1 cellular context compared by ENCODE assay signal in genomic region chr1:240967070-240967724, GRCh38.
TF ChIP-seq lines count a peak whose summit lies in the region.

No MANE protein-coding gene starts in this region.

TF ChIP-seq in H1, 55 proteins besides CTCF, POLR2A, EP300 and RAD21 (continued from another document):
- TF ChIP-seq RNF2 (IDR thresholded peaks at IDR 0.05; ENCODE audit: borderline replicate concordance, low read depth, low read length, missing control alignments, poor library complexity, severe bottlenecking) (no peak), CTBP2 (IDR thresholded peaks at IDR 0.05; ENCODE audit: borderline replicate concordance, insufficient read depth, insufficient read length, low read length) (no peak), BACH1 (IDR thresholded peaks at IDR 0.05; ENCODE audit: low read length) (no peak), FOSL1 (IDR thresholded peaks at IDR 0.05; ENCODE audit: insufficient read depth, low read depth, low read length) (no peak), ZNF274 (IDR thresholded peaks at IDR 0.05; ENCODE audit: borderline replicate concordance, extremely low read depth, low read length) (no peak), RXRA (IDR thresholded peaks at IDR 0.05; ENCODE audit: insufficient read depth, low read depth, low read length) (no peak), SAP30 (IDR thresholded peaks at IDR 0.05; ENCODE audit: insufficient read depth, insufficient replicate concordance, low read length) (no peak), POU5F1 (IDR thresholded peaks at IDR 0.05; ENCODE audit: low read depth, low read length) (no peak)
- TF ChIP-seq, protein P1, sequence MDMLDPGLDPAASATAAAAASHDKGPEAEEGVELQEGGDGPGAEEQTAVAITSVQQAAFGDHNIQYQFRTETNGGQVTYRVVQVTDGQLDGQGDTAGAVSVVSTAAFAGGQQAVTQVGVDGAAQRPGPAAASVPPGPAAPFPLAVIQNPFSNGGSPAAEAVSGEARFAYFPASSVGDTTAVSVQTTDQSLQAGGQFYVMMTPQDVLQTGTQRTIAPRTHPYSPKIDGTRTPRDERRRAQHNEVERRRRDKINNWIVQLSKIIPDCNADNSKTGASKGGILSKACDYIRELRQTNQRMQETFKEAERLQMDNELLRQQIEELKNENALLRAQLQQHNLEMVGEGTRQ (IDR thresholded peaks at IDR 0.05; ENCODE audit: low read length), result no peak
- TF ChIP-seq, protein P2, sequence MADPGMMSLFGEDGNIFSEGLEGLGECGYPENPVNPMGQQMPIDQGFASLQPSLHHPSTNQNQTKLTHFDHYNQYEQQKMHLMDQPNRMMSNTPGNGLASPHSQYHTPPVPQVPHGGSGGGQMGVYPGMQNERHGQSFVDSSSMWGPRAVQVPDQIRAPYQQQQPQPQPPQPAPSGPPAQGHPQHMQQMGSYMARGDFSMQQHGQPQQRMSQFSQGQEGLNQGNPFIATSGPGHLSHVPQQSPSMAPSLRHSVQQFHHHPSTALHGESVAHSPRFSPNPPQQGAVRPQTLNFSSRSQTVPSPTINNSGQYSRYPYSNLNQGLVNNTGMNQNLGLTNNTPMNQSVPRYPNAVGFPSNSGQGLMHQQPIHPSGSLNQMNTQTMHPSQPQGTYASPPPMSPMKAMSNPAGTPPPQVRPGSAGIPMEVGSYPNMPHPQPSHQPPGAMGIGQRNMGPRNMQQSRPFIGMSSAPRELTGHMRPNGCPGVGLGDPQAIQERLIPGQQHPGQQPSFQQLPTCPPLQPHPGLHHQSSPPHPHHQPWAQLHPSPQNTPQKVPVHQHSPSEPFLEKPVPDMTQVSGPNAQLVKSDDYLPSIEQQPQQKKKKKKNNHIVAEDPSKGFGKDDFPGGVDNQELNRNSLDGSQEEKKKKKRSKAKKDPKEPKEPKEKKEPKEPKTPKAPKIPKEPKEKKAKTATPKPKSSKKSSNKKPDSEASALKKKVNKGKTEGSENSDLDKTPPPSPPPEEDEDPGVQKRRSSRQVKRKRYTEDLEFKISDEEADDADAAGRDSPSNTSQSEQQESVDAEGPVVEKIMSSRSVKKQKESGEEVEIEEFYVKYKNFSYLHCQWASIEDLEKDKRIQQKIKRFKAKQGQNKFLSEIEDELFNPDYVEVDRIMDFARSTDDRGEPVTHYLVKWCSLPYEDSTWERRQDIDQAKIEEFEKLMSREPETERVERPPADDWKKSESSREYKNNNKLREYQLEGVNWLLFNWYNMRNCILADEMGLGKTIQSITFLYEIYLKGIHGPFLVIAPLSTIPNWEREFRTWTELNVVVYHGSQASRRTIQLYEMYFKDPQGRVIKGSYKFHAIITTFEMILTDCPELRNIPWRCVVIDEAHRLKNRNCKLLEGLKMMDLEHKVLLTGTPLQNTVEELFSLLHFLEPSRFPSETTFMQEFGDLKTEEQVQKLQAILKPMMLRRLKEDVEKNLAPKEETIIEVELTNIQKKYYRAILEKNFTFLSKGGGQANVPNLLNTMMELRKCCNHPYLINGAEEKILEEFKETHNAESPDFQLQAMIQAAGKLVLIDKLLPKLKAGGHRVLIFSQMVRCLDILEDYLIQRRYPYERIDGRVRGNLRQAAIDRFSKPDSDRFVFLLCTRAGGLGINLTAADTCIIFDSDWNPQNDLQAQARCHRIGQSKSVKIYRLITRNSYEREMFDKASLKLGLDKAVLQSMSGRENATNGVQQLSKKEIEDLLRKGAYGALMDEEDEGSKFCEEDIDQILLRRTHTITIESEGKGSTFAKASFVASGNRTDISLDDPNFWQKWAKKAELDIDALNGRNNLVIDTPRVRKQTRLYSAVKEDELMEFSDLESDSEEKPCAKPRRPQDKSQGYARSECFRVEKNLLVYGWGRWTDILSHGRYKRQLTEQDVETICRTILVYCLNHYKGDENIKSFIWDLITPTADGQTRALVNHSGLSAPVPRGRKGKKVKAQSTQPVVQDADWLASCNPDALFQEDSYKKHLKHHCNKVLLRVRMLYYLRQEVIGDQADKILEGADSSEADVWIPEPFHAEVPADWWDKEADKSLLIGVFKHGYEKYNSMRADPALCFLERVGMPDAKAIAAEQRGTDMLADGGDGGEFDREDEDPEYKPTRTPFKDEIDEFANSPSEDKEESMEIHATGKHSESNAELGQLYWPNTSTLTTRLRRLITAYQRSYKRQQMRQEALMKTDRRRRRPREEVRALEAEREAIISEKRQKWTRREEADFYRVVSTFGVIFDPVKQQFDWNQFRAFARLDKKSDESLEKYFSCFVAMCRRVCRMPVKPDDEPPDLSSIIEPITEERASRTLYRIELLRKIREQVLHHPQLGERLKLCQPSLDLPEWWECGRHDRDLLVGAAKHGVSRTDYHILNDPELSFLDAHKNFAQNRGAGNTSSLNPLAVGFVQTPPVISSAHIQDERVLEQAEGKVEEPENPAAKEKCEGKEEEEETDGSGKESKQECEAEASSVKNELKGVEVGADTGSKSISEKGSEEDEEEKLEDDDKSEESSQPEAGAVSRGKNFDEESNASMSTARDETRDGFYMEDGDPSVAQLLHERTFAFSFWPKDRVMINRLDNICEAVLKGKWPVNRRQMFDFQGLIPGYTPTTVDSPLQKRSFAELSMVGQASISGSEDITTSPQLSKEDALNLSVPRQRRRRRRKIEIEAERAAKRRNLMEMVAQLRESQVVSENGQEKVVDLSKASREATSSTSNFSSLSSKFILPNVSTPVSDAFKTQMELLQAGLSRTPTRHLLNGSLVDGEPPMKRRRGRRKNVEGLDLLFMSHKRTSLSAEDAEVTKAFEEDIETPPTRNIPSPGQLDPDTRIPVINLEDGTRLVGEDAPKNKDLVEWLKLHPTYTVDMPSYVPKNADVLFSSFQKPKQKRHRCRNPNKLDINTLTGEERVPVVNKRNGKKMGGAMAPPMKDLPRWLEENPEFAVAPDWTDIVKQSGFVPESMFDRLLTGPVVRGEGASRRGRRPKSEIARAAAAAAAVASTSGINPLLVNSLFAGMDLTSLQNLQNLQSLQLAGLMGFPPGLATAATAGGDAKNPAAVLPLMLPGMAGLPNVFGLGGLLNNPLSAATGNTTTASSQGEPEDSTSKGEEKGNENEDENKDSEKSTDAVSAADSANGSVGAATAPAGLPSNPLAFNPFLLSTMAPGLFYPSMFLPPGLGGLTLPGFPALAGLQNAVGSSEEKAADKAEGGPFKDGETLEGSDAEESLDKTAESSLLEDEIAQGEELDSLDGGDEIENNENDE (IDR thresholded peaks at IDR 0.05; ENCODE audit: insufficient replicate concordance, low read length), result no peak
TF ChIP-seq in H1: peak in this region for 0.
